Comparison of ENCODE assay signal across 8 cellular contexts in genomic region chr17:28737770-28738679, GRCh38. TPM values are rescaled to one million over a fixed set of nuclear protein-coding genes. Genes with fewer than 3 reads are reported as not detected.
DNase-seq lines count a peak whose midpoint lies in the region; ATAC-seq and TF ChIP-seq lines count a peak whose summit lies in the region.

No MANE protein-coding gene starts in this region.

- H3K79me2 ChIP-seq in osteoblast (ENCODE audit: insufficient read depth, low read length) = no peaks in the 10 kb centered on the region

- H3K4me1 ChIP-seq in osteoblast (ENCODE audit: insufficient read depth, low read length) = peaks cover 7% of the 10 kb centered on the region

- H3K36me3 ChIP-seq in osteoblast (ENCODE audit: insufficient read depth, low read length) = no peaks in the 10 kb centered on the region

- no peaks in the 10 kb centered on the region for H3K27me3 ChIP-seq in osteoblast (ENCODE audit: insufficient read depth, low read length)

- H3K27ac ChIP-seq in osteoblast (ENCODE audit: low read depth, low read length) (no peak overlapping the region), coronary artery (no peak overlapping the region)

- H3K4me3 ChIP-seq in osteoblast (ENCODE audit: insufficient read depth, low read length) = no peak overlapping the region
- no peak overlapping the region for H3K4me3 ChIP-seq in coronary artery

- TF ChIP-seq CTCF in osteoblast (IDR thresholded peaks at IDR 0.05; ENCODE audit: extremely low read depth, low read depth, low read length) (no peak), coronary artery (IDR thresholded peaks at IDR 0.05) (no peak)

- no peak overlapping the region for H2AFZ ChIP-seq in osteoblast (ENCODE audit: low read length)

- DNase-seq in NCI-H526 (lab: John Stamatoyannopoulos, UW) (peak; percentile 42 to 79), osteoblast (ENCODE audit: insufficient read length, low spot score, missing footprints) (peak; percentile 37), epidermal melanocyte (ENCODE audit: insufficient read length, low spot score) (no peak), coronary artery (ENCODE audit: low spot score) (no peak)
- no peak for DNase-seq in stimulated activated CD4-positive, alpha-beta T cell treated with anti-CD3 and anti-CD28 coated beads, Interleukin-2, amount 100 ng/mL, for 48 hours
- DNase-seq in stimulated activated CD4-positive, alpha-beta T cell treated with anti-CD3 and anti-CD28 coated beads, Interleukin-1b, Interleukin-23, amount 100 ng/mL, for 48 hours = no peak

- ATAC-seq in GM18868 (IDR thresholded peaks at IDR 0.05; ENCODE audit: unreplicated experiment) (peak; percentile 76), GM21717 (IDR thresholded peaks at IDR 0.05; ENCODE audit: unreplicated experiment) (peak; percentile 44)

- H4K20me1 ChIP-seq in osteoblast (ENCODE audit: insufficient read depth, low read length) = no peaks in the 10 kb centered on the region

- no peak overlapping the region for H3K4me2 ChIP-seq in osteoblast (ENCODE audit: insufficient read depth, low read length)

- no peaks in the 10 kb centered on the region for H3K9me3 ChIP-seq in osteoblast (ENCODE audit: low read depth, low read length)

RNA-seq across cellular contexts. Expression of gene TRAF4, which starts 5.8 kb away (rescaled TPM):
- total RNA-seq in osteoblast = 36.8 and 47.0 TPM in 2 replicates

RNA-seq across cellular contexts. Expression of gene NEK8, which starts 9.4 kb away (rescaled TPM):
- total RNA-seq in osteoblast = 6.2 and 7.2 TPM in 2 replicates

RNA-seq across cellular contexts. Expression of gene TLCD1, which starts 12.0 kb away (rescaled TPM):
- 3.2 and 4.0 TPM in 2 replicates for total RNA-seq in osteoblast

RNA-seq across cellular contexts. Expression of gene RPL23A, which starts 18.2 kb away (rescaled TPM):
- total RNA-seq in osteoblast = 428 and 494 TPM in 2 replicates

RNA-seq across cellular contexts. Expression of gene RAB34, which starts 20.4 kb away (rescaled TPM):
- 176 and 186 TPM in 2 replicates for total RNA-seq in osteoblast

Comparison
In these comparisons a context has a peak if more than half of its experiments do, and no peak if none do; other contexts are left out.
1. DNase-seq: peak in NCI-H526 (2 of 2) and osteoblast (single experiment); none in epidermal melanocyte (single experiment), stimulated activated CD4-positive, alpha-beta T cell treated with anti-CD3 and anti-CD28 coated beads, Interleukin-2, amount 100 ng/mL, for 48 hours (0 of 2), stimulated activated CD4-positive, alpha-beta T cell treated with anti-CD3 and anti-CD28 coated beads, Interleukin-1b, Interleukin-23, amount 100 ng/mL, for 48 hours (single experiment) and coronary artery (single experiment).